In genomic region chr2:12177052-12177994, GRCh38 we compare ENCODE assay signal across 8 cellular contexts.
DNase-seq lines count a peak whose midpoint lies in the region; ATAC-seq and TF ChIP-seq lines count a peak whose summit lies in the region.

No MANE protein-coding gene starts in this region.

- DNase-seq in GM12864 (ENCODE audit: low read depth) = peak; percentile 16
- peak; percentile 17 for DNase-seq in HK-2 (ENCODE audit: unreplicated experiment)
- DNase-seq in T1000 (lab: John Stamatoyannopoulos, UW) = peak; percentile 38
- DNase-seq in foreskin fibroblast = peak; percentile 75 to 85
- peak; percentile 64 for DNase-seq in sciatic nerve (ENCODE audit: low spot score)
- DNase-seq in activated CD4-positive, CD25-positive, alpha-beta regulatory T cell (lab: John Stamatoyannopoulos, UW) = no peak
- no peak for DNase-seq in T-helper 9 cell

- intact Hi-C loops in sciatic nerve (cut with DNase I) = no loop called here

- TF ChIP-seq CTCF in GM12864 (IDR thresholded peaks at IDR 0.05; ENCODE audit: low read depth, low read length, missing control alignments) = no peak
- TF ChIP-seq CTCF in foreskin fibroblast (IDR thresholded peaks at IDR 0.05; ENCODE audit: low read depth, low read length) = no peak

- no peak overlapping the region for H3K4me3 ChIP-seq in GM12864 (ENCODE audit: low read depth, low read length)
- no peak overlapping the region for H3K4me3 ChIP-seq in foreskin fibroblast (ENCODE audit: low read depth in 1 of 2, low read length in 2 of 2)

- ATAC-seq in GM21526 (IDR thresholded peaks at IDR 0.05; ENCODE audit: low FRiP score, unreplicated experiment) = peak; percentile 80
- peak; percentile 86 for ATAC-seq in sciatic nerve

Comparison
In these comparisons a context has a peak if more than half of its experiments do, and no peak if none do; other contexts are left out.
1. DNase-seq: peak in GM12864 (single experiment), HK-2 (single experiment), T1000 (single experiment), foreskin fibroblast (2 of 2) and sciatic nerve (single experiment); none in activated CD4-positive, CD25-positive, alpha-beta regulatory T cell (0 of 4) and T-helper 9 cell (single experiment).